Comparison of ENCODE assay signal across 8 cellular contexts in genomic region chr1:205750683-205751651, GRCh38. TPM values are rescaled to one million over a fixed set of nuclear protein-coding genes. Genes with fewer than 3 reads are reported as not detected.
DNase-seq lines count a peak whose midpoint lies in the region; ATAC-seq and TF ChIP-seq lines count a peak whose summit lies in the region.

No MANE protein-coding gene starts in this region.

- H3K4me1 ChIP-seq in iPS-18a (ENCODE audit: control insufficient read depth, low read depth, low read length), result peaks cover 20% of the 10 kb centered on the region
- peaks cover 3 to 30% (median 25%) of the 10 kb centered on the region in 5 donors for H3K4me1 ChIP-seq in subcutaneous abdominal adipose tissue (ENCODE audit: control insufficient read depth in 5 of 5, insufficient read depth in 5 of 5, low read length in 5 of 5)

- peak overlapping the region; percentile 45 for H3K4me3 ChIP-seq in H7 (ENCODE audit: insufficient read depth, low read depth, low read length)
- peak overlapping the region; percentile 98 for H3K4me3 ChIP-seq in iPS-18a (ENCODE audit: low read length)
- peak overlapping the region; percentile 67 to 97 (median 91) for H3K4me3 ChIP-seq in subcutaneous abdominal adipose tissue (ENCODE audit: low read depth in 1 of 5, low read length in 5 of 5)

- intact Hi-C loops in activated CD8-positive, alpha-beta T cell treated with anti-CD3 and anti-CD28 coated beads for 36 hours (cut with micrococcal nuclease), result no loop called here

- H3K27me3 ChIP-seq in H7 (ENCODE audit: control insufficient read depth, insufficient read depth, low read length), result no peaks in the 10 kb centered on the region
- no peaks in the 10 kb centered on the region for H3K27me3 ChIP-seq in iPS-18a (ENCODE audit: control insufficient read depth, insufficient read depth, low read length)
- H3K27me3 ChIP-seq in subcutaneous abdominal adipose tissue (ENCODE audit: control insufficient read depth in 5 of 5, insufficient read depth in 4 of 5, low read length in 5 of 5), result no peaks in the 10 kb centered on the region

- H3K9me3 ChIP-seq in iPS-18a (ENCODE audit: control insufficient read depth, low read depth, low read length), result no peaks in the 10 kb centered on the region
- no peaks in the 10 kb centered on the region for H3K9me3 ChIP-seq in subcutaneous abdominal adipose tissue (ENCODE audit: control insufficient read depth in 5 of 5, low read length in 5 of 5)

- H3K36me3 Mint-ChIP-seq in activated CD8-positive, alpha-beta T cell treated with anti-CD3 and anti-CD28 coated beads for 36 hours (ENCODE audit: low read depth), result peaks cover 31% of the 10 kb centered on the region

- H3K36me3 ChIP-seq in H7 (replicated peaks; ENCODE audit: control insufficient read depth, insufficient read depth, low read length) (no peaks in the 10 kb centered on the region), iPS-18a (ENCODE audit: control insufficient read depth, low read depth, low read length) (peaks cover 8% of the 10 kb centered on the region), subcutaneous abdominal adipose tissue (ENCODE audit: control insufficient read depth in 5 of 5, insufficient read depth in 5 of 5, low read length in 5 of 5) (no peaks in the 10 kb centered on the region)

- no peaks in the 10 kb centered on the region for H3K27me3 Mint-ChIP-seq in activated CD8-positive, alpha-beta T cell treated with anti-CD3 and anti-CD28 coated beads for 36 hours

- peak overlapping the region; percentile 99 for H3K27ac Mint-ChIP-seq in activated CD8-positive, alpha-beta T cell treated with anti-CD3 and anti-CD28 coated beads for 36 hours

- CTCF ChIA-PET in activated CD8-positive, alpha-beta T cell treated with anti-CD3 and anti-CD28 coated beads for 36 hours (lab: Charles Lee), result interaction anchor here (1.3 kb wide), 1 partner anchor 119 kb away, joined by 3 read pairs; no protein-coding TSS in a partner anchor

- H3K27ac ChIP-seq in iPS-18a (ENCODE audit: low read length) (peak overlapping the region; percentile 48), subcutaneous abdominal adipose tissue (ENCODE audit: low read depth, low read length) (peak overlapping the region; percentile 87)

- TF ChIP-seq CTCF in activated CD8-positive, alpha-beta T cell treated with anti-CD3 and anti-CD28 coated beads for 36 hours (IDR thresholded peaks at IDR 0.05), result no peak

- H3K9me3 Mint-ChIP-seq in activated CD8-positive, alpha-beta T cell treated with anti-CD3 and anti-CD28 coated beads for 36 hours, result no peaks in the 10 kb centered on the region

- H3K4me1 Mint-ChIP-seq in activated CD8-positive, alpha-beta T cell treated with anti-CD3 and anti-CD28 coated beads for 36 hours (ENCODE audit: low read depth), result peaks cover 29% of the 10 kb centered on the region

- no peak for ATAC-seq in activated CD8-positive, alpha-beta T cell treated with anti-CD3 and anti-CD28 coated beads for 36 hours
- no peak for ATAC-seq in GM21381 (IDR thresholded peaks at IDR 0.05; ENCODE audit: unreplicated experiment)

- DNase-seq in A172 (ENCODE audit: low spot score), result peak; percentile 42
- DNase-seq in H7, result no peak
- no peak for DNase-seq in activated CD8-positive, alpha-beta T cell treated with anti-CD3 and anti-CD28 coated beads for 36 hours
- DNase-seq in kidney glomerular epithelial cell (lab: John Stamatoyannopoulos, UW), result no peak
- DNase-seq in stimulated activated CD4-positive, alpha-beta T cell treated with anti-CD3 and anti-CD28 coated beads, Interleukin-12 subunit alpha, Interleukin-12 subunit beta, amount 100 ng/mL, for 4 hours, result no peak

- peak overlapping the region; percentile 87 for H3K9ac ChIP-seq in iPS-18a (ENCODE audit: low read length)
- H3K9ac ChIP-seq in subcutaneous abdominal adipose tissue (ENCODE audit: low read length in 5 of 5), result peak overlapping the region; percentile 54 to 79 (median 68)

- H3K4me3 Mint-ChIP-seq in activated CD8-positive, alpha-beta T cell treated with anti-CD3 and anti-CD28 coated beads for 36 hours, result peak overlapping the region; percentile 87

- POLR2A ChIA-PET in activated CD8-positive, alpha-beta T cell treated with anti-CD3 and anti-CD28 coated beads for 36 hours (lab: Charles Lee), result interaction anchor here (0.7 to 3.9 kb wide), 5 partner anchors 9 to 22 kb away, joined by 3 to 61 read pairs (median 4); partner anchors contain the start of gene RAB29

RNA-seq across cellular contexts. Expression of gene NUCKS1, which starts 1.0 kb away (rescaled TPM):
- 323 and 355 TPM in 2 replicates for total RNA-seq in A172 (2014; rRNA removed; shearing (Covaris generic))
- 300 and 371 TPM in 2 replicates for total RNA-seq in H7 (2014; rRNA removed; shearing (Covaris generic))
- 100 to 1,000 TPM; 145 to 177 TPM for total RNA-seq in activated CD8-positive, alpha-beta T cell treated with anti-CD3 and anti-CD28 coated beads for 36 hours

RNA-seq across cellular contexts. Expression of gene RAB29, which starts 24.3 kb away (rescaled TPM):
- 29.8 and 33.3 TPM in 2 replicates for total RNA-seq in A172 (2014; rRNA removed; shearing (Covaris generic))
- total RNA-seq in H7 (2014; rRNA removed; shearing (Covaris generic)), result 7.6 and 10.7 TPM in 2 replicates
- total RNA-seq in activated CD8-positive, alpha-beta T cell treated with anti-CD3 and anti-CD28 coated beads for 36 hours, result 10 to 100 TPM; 20.1 to 22.5 TPM

Comparison
In these comparisons a context has a peak if more than half of its experiments do, and no peak if none do; other contexts are left out.
1. H3K4me3 ChIP-seq: peak in every context shown above with its lines; median percentile 98 in iPS-18a; 91 in subcutaneous abdominal adipose tissue; 45 in H7.